In genomic region chr6:100376103-100376502, GRCh38 we compare ENCODE assay signal across 18 cellular contexts.
DNase-seq lines count a peak whose midpoint lies in the region; ATAC-seq, FAIRE-seq and TF ChIP-seq lines count a peak whose summit lies in the region.
"Had no signal": no experiment of that assay in that cellular context is flagged by ENCODE, and none has a peak within 500 bp of the region (broad histone marks: within the 10 kb centered on the region; RNA-seq: fewer than 3 reads in every experiment).

No MANE protein-coding gene starts in this region.

- 9% methylated on average over 3 of the region's 3 CpGs for WGBS in GM12878 (ENCODE audit: insufficient coverage, insufficient replicate concordance, low lambda C conversion rate, missing lambda C conversion rate)

- no peaks in the 10 kb centered on the region for H3K79me2 ChIP-seq in GM12878 (ENCODE audit: control insufficient read depth, insufficient read depth, low read length)

- H4K20me1 ChIP-seq in GM12878 (ENCODE audit: control insufficient read depth, insufficient read depth) = no peaks in the 10 kb centered on the region

- no peak overlapping the region for H3K9ac ChIP-seq in GM12878 (ENCODE audit: control insufficient read depth, insufficient read depth, low read length)

- DNase-seq in MV-4-11 (lab: John Stamatoyannopoulos, UW) (peak; percentile 67), GM12878 (ENCODE audit: low read depth, low spot score) (no peak), NCI-H524 (lab: John Stamatoyannopoulos, UW) (no peak)
- no peak for DNase-seq in activated CD4-positive, CD25-positive, alpha-beta regulatory T cell (lab: John Stamatoyannopoulos, UW)
- DNase-seq: activated CD8-positive, alpha-beta T cell treated with anti-CD3 and anti-CD28 coated beads for 36 hours; BE2C; effector memory CD4-positive, alpha-beta T cell; H9; hypothalamus; NCI-H1694 treated with DMSO at 0.1 percent for 48 hours; nucleus accumbens; stimulated activated CD4-positive, alpha-beta T cell treated with anti-CD3 and anti-CD28 coated beads, Interleukin-1b, Interleukin-23, amount 100 ng/mL, for 48 hours had no signal

- no peak overlapping the region for H3K4me3 ChIP-seq in GM12878

- no peaks in the 10 kb centered on the region for H3K4me1 ChIP-seq in GM12878 (ENCODE audit: control insufficient read depth, insufficient read depth, low read length)
- H3K4me1 ChIP-seq: BE2C had no signal

- H3K27ac ChIP-seq in GM12878 (ENCODE audit: control insufficient read depth, insufficient read depth) = no peak overlapping the region

- POLR2A ChIA-PET in GM12878 (lab: Charles Lee) = no interaction called here

- TF ChIP-seq CTCF in GM12878 (IDR thresholded peaks at IDR 0.05 in 2 of 3, conservative IDR thresholded peaks at IDR 0.05 in 1 of 3; ENCODE audit: control insufficient read depth in 2 of 3, extremely low read depth in 1 of 3, insufficient read depth in 1 of 3, low read depth in 3 of 3, low read length in 3 of 3) = no peak

- in situ Hi-C loops in GM12878 (cut with MboI) = no loop called here

- RAD21 ChIA-PET in GM12878 (lab: Charles Lee; ENCODE audit: unreplicated experiment) = no interaction called here

- FAIRE-seq in GM12878 (lab: Jason Lieb, UNC) = no peak
- FAIRE-seq: TTC549 had no signal

- BruUV-seq in GM12878 (replicated peaks; lab: Mats Ljungman, UMichigan) = no TSS peak

- no peak for TF ChIP-seq POLR2A in GM12878 (IDR thresholded peaks at IDR 0.05; ENCODE audit: low read depth, low read length)

- no peak overlapping the region for H2AFZ ChIP-seq in GM12878 (ENCODE audit: control insufficient read depth, low read depth, low read length)

- SMC1A ChIA-PET in GM12878 (lab: Charles Lee; ENCODE audit: uncharacterized antibody, unreplicated experiment) = interaction anchor here (1.1 to 1.4 kb wide), 2 partner anchors 12 to 267 kb away, joined by 3 to 4 read pairs; no protein-coding TSS in a partner anchor

- CTCF ChIA-PET in GM12878 (lab: Yijun Ruan, JAX) = no interaction called here

- intact Hi-C loops in GM12878 (cut with micrococcal nuclease; ENCODE audit: unreplicated experiment) = no loop called here

- no peaks in the 10 kb centered on the region for H3K9me3 ChIP-seq in GM12878 (replicated peaks; ENCODE audit: control insufficient read depth, insufficient read depth, low read length)
- H3K9me3 ChIP-seq: BE2C had no signal

- H3K4me2 ChIP-seq in GM12878 (ENCODE audit: control insufficient read depth, insufficient read depth) = no peak overlapping the region

- no peak for TF ChIP-seq RAD21 in GM12878 (IDR thresholded peaks at IDR 0.05; ENCODE audit: insufficient read depth, low read depth, low read length)

- no peak for TF ChIP-seq EP300 in GM12878 (IDR thresholded peaks at IDR 0.05; ENCODE audit: borderline replicate concordance in 1 of 2, control insufficient read depth in 1 of 2, low read depth in 2 of 2, low read length in 2 of 2)

- peak; percentile 57 for ATAC-seq in GM18867 (IDR thresholded peaks at IDR 0.05; ENCODE audit: unreplicated experiment)
- peak; percentile 42 for ATAC-seq in GM21576 (IDR thresholded peaks at IDR 0.05; ENCODE audit: unreplicated experiment)
- ATAC-seq in GM12878 = peak; percentile 58
- ATAC-seq in HG02840 (IDR thresholded peaks at IDR 0.05; ENCODE audit: low FRiP score, unreplicated experiment) = no peak
- ATAC-seq: activated CD8-positive, alpha-beta T cell treated with anti-CD3 and anti-CD28 coated beads for 36 hours; activated T-helper 17 cell treated with anti-CD3 and anti-CD28 coated beads, Interleukin-2, amount 50 U/mL, for 72 hours; sciatic nerve had no signal

- no peaks in the 10 kb centered on the region for H3K27me3 ChIP-seq in GM12878 (replicated peaks in 1 of 2; ENCODE audit: control insufficient read depth in 2 of 2, insufficient read depth in 2 of 2, low read length in 1 of 2)

- no peaks in the 10 kb centered on the region for H3K36me3 ChIP-seq in GM12878 (ENCODE audit: control insufficient read depth in 2 of 2, insufficient read depth in 2 of 2, low read length in 1 of 2)
- H3K36me3 ChIP-seq: BE2C had no signal

TF ChIP-seq in GM12878, 131 proteins besides CTCF, POLR2A, EP300 and RAD21:
- TF ChIP-seq SUZ12 (IDR thresholded peaks at IDR 0.05; ENCODE audit: unreplicated experiment) = no peak
- TF ChIP-seq SPI1 (IDR thresholded peaks at IDR 0.05; ENCODE audit: borderline replicate concordance, insufficient read depth, low read depth, low read length) = 0 out of 2 replicates have a peak, but pooled peaks have one; percentile 31
